9 cellular contexts compared by ENCODE assay signal in the genomic region with DNA sequence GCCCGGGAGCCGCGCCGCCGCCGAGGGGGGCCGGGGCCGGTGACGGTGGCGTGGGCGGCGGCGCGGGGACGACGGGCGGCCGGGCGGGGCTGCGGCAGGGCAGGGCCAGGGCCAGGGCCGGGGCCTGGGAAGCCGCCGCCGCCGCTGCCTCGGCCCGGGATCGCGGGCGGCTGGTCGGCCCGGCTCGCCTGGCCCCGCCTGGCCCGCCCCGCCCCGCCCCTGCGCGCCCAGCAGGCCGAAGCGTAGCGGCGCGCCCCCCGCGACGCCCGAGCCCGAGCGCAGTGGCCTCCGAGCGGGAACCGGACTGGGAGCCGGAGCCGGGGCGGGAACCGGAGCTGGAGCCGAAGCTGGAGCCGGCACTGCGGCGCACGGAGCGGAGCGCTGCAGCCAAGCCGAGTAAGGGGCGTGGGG. TPM values are rescaled to one million over a fixed set of nuclear protein-coding genes. Genes with fewer than 3 reads are reported as not detected.
DNase-seq lines count a peak whose midpoint lies in the region; ATAC-seq, FAIRE-seq and TF ChIP-seq lines count a peak whose summit lies in the region.
"Had no signal": no experiment of that assay in that cellular context is flagged by ENCODE, and none has a peak within 500 bp of the region (broad histone marks: within the 10 kb centered on the region; RNA-seq: fewer than 3 reads in every experiment).

A gene with protein sequence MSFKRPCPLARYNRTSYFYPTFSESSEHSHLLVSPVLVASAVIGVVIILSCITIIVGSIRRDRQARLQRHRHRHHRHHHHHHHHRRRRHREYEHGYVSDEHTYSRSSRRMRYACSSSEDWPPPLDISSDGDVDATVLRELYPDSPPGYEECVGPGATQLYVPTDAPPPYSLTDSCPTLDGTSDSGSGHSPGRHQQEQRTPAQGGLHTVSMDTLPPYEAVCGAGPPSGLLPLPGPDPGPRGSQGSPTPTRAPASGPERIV (plus strand): TSS at position 260 of the 411 bp plus-strand sequence. CDS start 10,382 bp downstream, outside the sequence.

- FAIRE-seq in D721Med (lab: Jason Lieb, UNC) = no peak
- no peak for FAIRE-seq in kidney (lab: Jason Lieb, UNC)

- H3K27me3 ChIP-seq in right atrium auricular region (peaks cover 0 to 4% of the 10 kb centered on the region in 2 donors), skeletal muscle satellite cell (ENCODE audit: control insufficient read depth, insufficient read depth, low read length) (peaks cover 67% of the 10 kb centered on the region)

- CTCF ChIA-PET in activated CD8-positive, alpha-beta T cell treated with anti-CD3 and anti-CD28 coated beads for 36 hours (lab: Charles Lee) = interaction anchor here (1.5 kb wide), 1 partner anchor 20 kb away, joined by 4 read pairs; no protein-coding TSS in a partner anchor

- H3K27me3 Mint-ChIP-seq in activated CD8-positive, alpha-beta T cell treated with anti-CD3 and anti-CD28 coated beads for 36 hours = peaks cover 54% of the 10 kb centered on the region

- H3K4me3 Mint-ChIP-seq in activated CD8-positive, alpha-beta T cell treated with anti-CD3 and anti-CD28 coated beads for 36 hours = no peak within 1 kb of the TSS

- H3K9me3 ChIP-seq in right atrium auricular region (no peaks in the 10 kb centered on the region), skeletal muscle satellite cell (replicated peaks; ENCODE audit: low read length) (no peaks in the 10 kb centered on the region), kidney (ENCODE audit: control insufficient read depth in 1 of 2, low read length in 2 of 2) (no peaks in the 10 kb centered on the region)

- peak; percentile 52 for DNase-seq in NCI-H146 (lab: John Stamatoyannopoulos, UW)
- no peak for DNase-seq in NCI-H146 treated with DMSO at 0.1 percent for 48 hours (lab: John Stamatoyannopoulos, UW; ENCODE audit: unreplicated experiment)
- no peak for DNase-seq in activated CD8-positive, alpha-beta T cell treated with anti-CD3 and anti-CD28 coated beads for 36 hours
- DNase-seq in right atrium auricular region (ENCODE audit: low spot score) = no peak
- DNase-seq in D721Med (ENCODE audit: insufficient read length, low spot score) = no peak
- DNase-seq in kidney = no peak

- peak within 1 kb of the TSS; percentile 41 to 59 for H3K4me3 ChIP-seq in right atrium auricular region
- peak within 1 kb of the TSS; percentile 51 for H3K4me3 ChIP-seq in skeletal muscle satellite cell (ENCODE audit: low read length)
- H3K4me3 ChIP-seq in kidney (ENCODE audit: low read length in 2 of 2) = peak within 1 kb of the TSS in 1 of 2 donors; percentile 37

- H3K27ac ChIP-seq in right atrium auricular region (no peak within 1 kb of the TSS), kidney (ENCODE audit: low read depth in 2 of 2, low read length in 2 of 2) (no peak within 1 kb of the TSS)

- intact Hi-C loops in activated CD8-positive, alpha-beta T cell treated with anti-CD3 and anti-CD28 coated beads for 36 hours (cut with micrococcal nuclease) = no loop called here
- intact Hi-C loops in kidney (cut with DNase I) = no loop called here

- H3K4me1 Mint-ChIP-seq in activated CD8-positive, alpha-beta T cell treated with anti-CD3 and anti-CD28 coated beads for 36 hours (ENCODE audit: low read depth) = peaks cover 6% of the 10 kb centered on the region

- no peaks in the 10 kb centered on the region for H3K36me3 Mint-ChIP-seq in activated CD8-positive, alpha-beta T cell treated with anti-CD3 and anti-CD28 coated beads for 36 hours (ENCODE audit: low read depth)

- no peak for TF ChIP-seq CTCF in activated CD8-positive, alpha-beta T cell treated with anti-CD3 and anti-CD28 coated beads for 36 hours (IDR thresholded peaks at IDR 0.05)
- TF ChIP-seq CTCF in right atrium auricular region (IDR thresholded peaks at IDR 0.05) = no peak
- no peak for TF ChIP-seq CTCF in D721Med (IDR thresholded peaks at IDR 0.05; ENCODE audit: insufficient read depth, missing control alignments)
- TF ChIP-seq CTCF in kidney (IDR thresholded peaks at IDR 0.05; ENCODE audit: borderline replicate concordance, extremely low read depth, insufficient read depth) = no peak

- POLR2A ChIA-PET in activated CD8-positive, alpha-beta T cell treated with anti-CD3 and anti-CD28 coated beads for 36 hours (lab: Charles Lee) = no interaction called here

- no peak within 1 kb of the TSS for H3K9ac ChIP-seq in skeletal muscle satellite cell (ENCODE audit: low read depth, low read length)
- no peak within 1 kb of the TSS for H3K9ac ChIP-seq in kidney (ENCODE audit: low read length in 2 of 2)

- H3K27ac Mint-ChIP-seq in activated CD8-positive, alpha-beta T cell treated with anti-CD3 and anti-CD28 coated beads for 36 hours = no peak within 1 kb of the TSS

- H3K9me3 Mint-ChIP-seq in activated CD8-positive, alpha-beta T cell treated with anti-CD3 and anti-CD28 coated beads for 36 hours = no peaks in the 10 kb centered on the region

- H3K4me2 ChIP-seq in skeletal muscle satellite cell (ENCODE audit: low read length) = peak within 1 kb of the TSS; percentile 71

- peak; percentile 30 for ATAC-seq in activated CD8-positive, alpha-beta T cell treated with anti-CD3 and anti-CD28 coated beads for 36 hours
- no peak for ATAC-seq in HG03045 (IDR thresholded peaks at IDR 0.05; ENCODE audit: unreplicated experiment)

- H3K36me3 ChIP-seq in right atrium auricular region = no peaks in the 10 kb centered on the region
- no peaks in the 10 kb centered on the region for H3K36me3 ChIP-seq in skeletal muscle satellite cell (ENCODE audit: insufficient read depth, low read length)
- H3K36me3 ChIP-seq in kidney (ENCODE audit: control insufficient read depth in 1 of 2, insufficient read depth in 2 of 2, low read length in 2 of 2) = no peaks in the 10 kb centered on the region

- H3K4me1 ChIP-seq in right atrium auricular region = peaks cover 0 to 18% of the 10 kb centered on the region in 2 donors
- peaks cover 19% of the 10 kb centered on the region for H3K4me1 ChIP-seq in skeletal muscle satellite cell (ENCODE audit: control insufficient read depth, insufficient read depth, low read length)
- H3K4me1 ChIP-seq in kidney (ENCODE audit: control insufficient read depth in 1 of 2, insufficient read depth in 1 of 2, low read depth in 1 of 2, low read length in 2 of 2) = peaks cover 0 to 11% of the 10 kb centered on the region in 2 donors

RNA-seq across cellular contexts. Expression of the gene that starts here (rescaled TPM):
- total RNA-seq in activated CD8-positive, alpha-beta T cell treated with anti-CD3 and anti-CD28 coated beads for 36 hours = not detected
- total RNA-seq in right atrium auricular region (under 1 TPM; 0.48 to 0.75 TPM), kidney (2.4 TPM)
- total RNA-seq in skeletal muscle satellite cell (2012; rRNA removed) = 0.51 and 1.3 TPM in 2 replicates
- polyA plus RNA-seq in kidney (ENCODE audit: insufficient read depth, low read depth, low replicate concordance) = 0.47 TPM
- total RNA-seq: SK-MEL-5 had no signal

Comparison
In these comparisons a context has a peak if more than half of its experiments do, and no peak if none do; other contexts are left out.
1. Peak in ATAC-seq in activated CD8-positive, alpha-beta T cell treated with anti-CD3 and anti-CD28 coated beads for 36 hours; RNA of the gene not detected or under 1 TPM.